ENCODE assay signal across 8 cellular contexts in the genomic region with DNA sequence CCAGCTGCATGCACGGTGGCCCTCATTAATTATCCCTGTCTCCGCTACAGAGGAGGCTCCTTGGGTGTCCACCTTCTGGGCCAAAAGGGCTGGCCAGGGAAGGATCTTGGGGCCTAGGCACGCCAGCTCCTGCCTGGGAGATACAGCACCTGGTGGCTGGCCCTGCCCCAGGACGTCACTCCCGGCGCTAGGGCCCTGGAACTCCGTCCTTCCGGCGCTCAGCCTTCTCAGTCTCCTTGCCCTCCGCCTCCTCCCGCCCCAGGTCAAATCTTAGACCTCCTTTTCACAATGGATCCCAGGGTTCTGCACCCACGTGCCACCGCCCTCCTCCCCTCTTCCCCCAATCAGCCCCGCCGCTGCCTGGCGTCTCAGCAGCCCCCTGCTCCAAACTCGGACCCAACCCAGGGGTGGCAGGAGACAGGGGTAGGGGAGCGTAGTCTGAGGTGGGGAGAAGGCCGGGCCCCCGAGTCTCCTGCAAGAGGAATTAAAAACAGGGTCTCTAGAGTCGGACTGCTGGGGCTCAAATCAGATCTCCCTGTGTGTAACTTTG. TPM values are rescaled to one million over a fixed set of nuclear protein-coding genes. Genes with fewer than 3 reads are reported as not detected.
DNase-seq lines count a peak whose midpoint lies in the region; ATAC-seq, FAIRE-seq and TF ChIP-seq lines count a peak whose summit lies in the region.

No MANE protein-coding gene starts in this region.

- H3K27ac ChIP-seq in SJCRH30 = peak overlapping the region; percentile 62
- H3K27ac ChIP-seq in pancreas = peak overlapping the region; percentile 56 to 83 (median 74)

- H3K9me3 Mint-ChIP-seq in activated naive CD8-positive, alpha-beta T cell treated with anti-CD3 and anti-CD28 coated beads for 36 hours = no peaks in the 10 kb centered on the region

- H3K9me3 ChIP-seq in SJCRH30 (replicated peaks) = no peaks in the 10 kb centered on the region
- H3K9me3 ChIP-seq in pancreas = no peaks in the 10 kb centered on the region

- DNase-seq in BJ (ENCODE audit: low read depth) (no peak), SJCRH30 (peak; percentile 65 to 71), Right ventricle myocardium superior (peak; percentile 80), pancreas (peak; percentile 89 to 96 (median 94)), urothelium cell line (ENCODE audit: low spot score) (peak; percentile 81)
- DNase-seq in activated naive CD8-positive, alpha-beta T cell treated with anti-CD3 and anti-CD28 coated beads for 36 hours = peak; percentile 71

- CTCF ChIA-PET in BJ (lab: Yijun Ruan, JAX) = interaction anchor here (0.9 to 1.0 kb wide), 3 partner anchors 11 to 88 kb away, joined by 3 read pairs; no protein-coding TSS in a partner anchor

- ATAC-seq in GM19025 (IDR thresholded peaks at IDR 0.05; ENCODE audit: low read depth, unreplicated experiment) (peak; percentile 34), HG03354 (IDR thresholded peaks at IDR 0.05; ENCODE audit: poor library complexity, severe bottlenecking, unreplicated experiment) (peak; percentile 48), Right ventricle myocardium superior (ENCODE audit: poor library complexity) (peak; percentile 58), pancreas (peak; percentile 84 to 90 (median 85))

- H3K27me3 ChIP-seq in BJ (ENCODE audit: control insufficient read depth, insufficient read depth, low read length) = no peaks in the 10 kb centered on the region
- no peaks in the 10 kb centered on the region for H3K27me3 ChIP-seq in SJCRH30
- H3K27me3 ChIP-seq in pancreas = no peaks in the 10 kb centered on the region

- peak overlapping the region; percentile 77 for H3K4me3 ChIP-seq in BJ (ENCODE audit: low read depth, low read length)
- H3K4me3 ChIP-seq in SJCRH30 = peak overlapping the region; percentile 86
- peak overlapping the region; percentile 77 to 99 (median 84) for H3K4me3 ChIP-seq in pancreas

- POLR2A ChIA-PET in BJ (lab: Charles Lee) = interaction anchor here (0.5 kb wide), 1 partner anchor 94 kb away, joined by 3 read pairs; no protein-coding TSS in a partner anchor

- H3K4me1 Mint-ChIP-seq in activated naive CD8-positive, alpha-beta T cell treated with anti-CD3 and anti-CD28 coated beads for 36 hours = peaks cover 29% of the 10 kb centered on the region

- peak overlapping the region; percentile 89 for H3K27ac Mint-ChIP-seq in activated naive CD8-positive, alpha-beta T cell treated with anti-CD3 and anti-CD28 coated beads for 36 hours

- no peaks in the 10 kb centered on the region for H3K27me3 Mint-ChIP-seq in activated naive CD8-positive, alpha-beta T cell treated with anti-CD3 and anti-CD28 coated beads for 36 hours

- peaks cover 2% of the 10 kb centered on the region for H3K36me3 ChIP-seq in BJ (ENCODE audit: control insufficient read depth, insufficient read depth, low read length)
- H3K36me3 ChIP-seq in SJCRH30 = no peaks in the 10 kb centered on the region
- H3K36me3 ChIP-seq in pancreas = no peaks in the 10 kb centered on the region

- H3K4me3 Mint-ChIP-seq in activated naive CD8-positive, alpha-beta T cell treated with anti-CD3 and anti-CD28 coated beads for 36 hours = peak overlapping the region; percentile 93

- H3K4me1 ChIP-seq in SJCRH30 (no peaks in the 10 kb centered on the region), pancreas (peaks cover 9 to 26% (median 18%) of the 10 kb centered on the region in 3 donors)

- 0 to 1% methylated on average over 19 to 21 of the region's 21 CpGs for WGBS in pancreas, 2 donors

- no peak for FAIRE-seq in pancreas (lab: Jason Lieb, UNC)
- FAIRE-seq in urothelium cell line (lab: Jason Lieb, UNC) = no peak

- peaks cover 34% of the 10 kb centered on the region for H3K36me3 Mint-ChIP-seq in activated naive CD8-positive, alpha-beta T cell treated with anti-CD3 and anti-CD28 coated beads for 36 hours

- intact Hi-C loops in Right ventricle myocardium superior (cut with DNase I) = no loop called here
- intact Hi-C loops in pancreas (cut with DNase I) = no loop called here

- TF ChIP-seq CTCF in BJ (IDR thresholded peaks at IDR 0.05; ENCODE audit: insufficient read depth, low read depth, low read length) (no peak), pancreas (IDR thresholded peaks at IDR 0.05) (no peak)

RNA-seq across cellular contexts. Expression of a gene that starts 0.9 kb away (rescaled TPM):
- polyA plus RNA-seq in BJ (2011; rRNA removed) (216 and 305 TPM in 2 replicates), pancreas (100 to 1,000 TPM; 114 to 122 TPM)
- 187 TPM in 2 replicates for polyA minus RNA-seq in BJ (2011; rRNA and poly(A)+ RNA removed)
- 254 and 257 TPM in 2 replicates for total RNA-seq in SJCRH30 (2014; rRNA removed; shearing (Covaris generic))
- 100 to 1,000 TPM; 285 to 287 TPM for total RNA-seq in activated naive CD8-positive, alpha-beta T cell treated with anti-CD3 and anti-CD28 coated beads for 36 hours
- total RNA-seq in Right ventricle myocardium superior (43.6 TPM), pancreas (100 to 1,000 TPM; 153 to 306 (median 208) TPM)

Comparison
In these comparisons a context has a peak if more than half of its experiments do, and no peak if none do; other contexts are left out.
1. ATAC-seq: peak in every context shown above with its lines; median percentile 85 in pancreas; 58 in Right ventricle myocardium superior; 48 in HG03354; 34 in GM19025.